In the genomic region with DNA sequence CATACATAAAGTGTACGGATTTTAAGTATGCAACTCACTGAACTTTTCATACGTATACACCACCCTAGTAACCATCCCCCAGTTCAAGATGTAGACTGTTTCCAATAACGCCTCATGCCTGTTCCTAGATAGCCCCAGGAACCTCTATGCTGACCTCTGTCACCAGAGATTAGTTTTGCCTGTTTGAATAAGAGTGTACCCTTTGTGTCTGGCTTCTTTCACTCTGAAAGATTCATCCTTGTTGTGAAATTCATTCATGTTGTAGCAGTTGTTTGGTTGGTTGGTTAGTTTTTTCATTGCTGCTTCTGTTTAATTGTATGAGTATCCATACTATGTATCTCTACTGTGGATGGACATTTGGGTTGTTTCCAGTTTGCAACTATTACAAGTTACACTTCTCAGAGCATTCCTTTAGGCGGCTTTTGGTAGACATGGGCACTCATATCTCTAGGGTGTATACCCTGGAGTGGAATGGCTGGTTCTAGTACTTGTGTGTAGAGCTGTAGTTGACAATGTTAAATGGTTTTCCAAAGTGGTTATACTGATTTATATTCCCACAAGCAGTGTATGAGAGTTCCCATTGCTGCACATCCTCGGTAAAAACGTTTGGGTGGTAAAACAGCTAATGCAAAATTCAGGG, we compare ENCODE assay signal across 8 cellular contexts. TPM values are rescaled to one million over a fixed set of nuclear protein-coding genes. Genes with fewer than 3 reads are reported as not detected.
DNase-seq lines count a peak whose midpoint lies in the region; ATAC-seq, FAIRE-seq and TF ChIP-seq lines count a peak whose summit lies in the region.

No MANE protein-coding gene starts in this region.

- H2AFZ ChIP-seq in HepG2 (ENCODE audit: low read length), result no peak overlapping the region

- peak overlapping the region; percentile 77 to 82 (median 82); a peak in 5 of 6 replicates for H3K4me3 ChIP-seq in HepG2 (replicated peaks in 1 of 3; ENCODE audit: insufficient read depth in 1 of 3, low read depth in 2 of 3, low read length in 3 of 3)
- peak overlapping the region; percentile 64 to 74 for H3K4me3 ChIP-seq in vagina

- TF ChIP-seq EP300 in HepG2 (IDR thresholded peaks at IDR 0.05; ENCODE audit: low read depth in 2 of 2, low read length in 2 of 2) (no peak), HepG2 (CRISPR knock-in tag; IDR thresholded peaks at IDR 0.05; ENCODE audit: borderline replicate concordance) (no peak)

- H3K27ac ChIP-seq in HepG2 (ENCODE audit: extremely low read length, insufficient read depth, low read length) (no peak overlapping the region), vagina (peak overlapping the region; percentile 89)

- intact Hi-C loops in Calu3 (cut with micrococcal nuclease; ENCODE audit: unreplicated experiment), result loop anchor here (10.0 kb wide), 1 partner anchor 936 kb away; no protein-coding TSS in a partner anchor
- intact Hi-C loops in activated T-helper 1 cell treated with anti-CD3 and anti-CD28 coated beads, Interleukin-12 subunit alpha, Interleukin-12 subunit beta, Interleukin-2, Interleukin-4 antibody, amounts not matched to agents 30 ng/mL and 10 ng/mL and 1 ng/mL, durations not matched to agents 14 hours and 24 hours and 36 hours (cut with micrococcal nuclease), result loop anchor here (5.0 to 10.0 kb wide), 6 partner anchors 199 to 1466 kb away; a partner anchor contains a TSS
- intact Hi-C loops in HepG2 (cut with micrococcal nuclease; ENCODE audit: unreplicated experiment), result loop anchor here (5.0 kb wide), 1 partner anchor 109 kb away; no protein-coding TSS in a partner anchor
- intact Hi-C loops in vagina (cut with DNase I), result loop anchor here (5.0 to 10.0 kb wide), 2 partner anchors 106 to 829 kb away; no protein-coding TSS in a partner anchor

- ATAC-seq in HepG2 (peak; percentile 31), HG02840 (IDR thresholded peaks at IDR 0.05; ENCODE audit: low FRiP score, unreplicated experiment) (no peak), HG03460 (IDR thresholded peaks at IDR 0.05; ENCODE audit: unreplicated experiment) (no peak)

- peak overlapping the region; percentile 77 for H3K4me3 Mint-ChIP-seq in Calu3 (ENCODE audit: low read depth, unreplicated experiment)
- H3K4me3 Mint-ChIP-seq in activated T-helper 1 cell treated with anti-CD3 and anti-CD28 coated beads, Interleukin-12 subunit alpha, Interleukin-12 subunit beta, Interleukin-2, Interleukin-4 antibody, amounts not matched to agents 30 ng/mL and 10 ng/mL and 1 ng/mL, durations not matched to agents 14 hours and 24 hours and 36 hours, result peak overlapping the region; percentile 82

- H3K9ac ChIP-seq in HepG2 (ENCODE audit: insufficient read depth, low read depth, low read length), result peak overlapping the region; percentile 80

- H3K27me3 ChIP-seq in HepG2 (ENCODE audit: control insufficient read depth in 1 of 2, insufficient read depth in 2 of 2, low read length in 2 of 2) (no peaks in the 10 kb centered on the region), vagina (no peaks in the 10 kb centered on the region)

- no peaks in the 10 kb centered on the region for H3K27me3 Mint-ChIP-seq in Calu3 (ENCODE audit: unreplicated experiment)
- H3K27me3 Mint-ChIP-seq in activated T-helper 1 cell treated with anti-CD3 and anti-CD28 coated beads, Interleukin-12 subunit alpha, Interleukin-12 subunit beta, Interleukin-2, Interleukin-4 antibody, amounts not matched to agents 30 ng/mL and 10 ng/mL and 1 ng/mL, durations not matched to agents 14 hours and 24 hours and 36 hours (ENCODE audit: insufficient read depth), result no peaks in the 10 kb centered on the region

- peaks cover 31% of the 10 kb centered on the region for H3K4me1 Mint-ChIP-seq in Calu3 (ENCODE audit: low read depth, unreplicated experiment)
- peaks cover 58% of the 10 kb centered on the region for H3K4me1 Mint-ChIP-seq in activated T-helper 1 cell treated with anti-CD3 and anti-CD28 coated beads, Interleukin-12 subunit alpha, Interleukin-12 subunit beta, Interleukin-2, Interleukin-4 antibody, amounts not matched to agents 30 ng/mL and 10 ng/mL and 1 ng/mL, durations not matched to agents 14 hours and 24 hours and 36 hours (ENCODE audit: low read depth)

- H4K20me1 ChIP-seq in HepG2 (ENCODE audit: insufficient read depth, low read length), result peaks cover 4% of the 10 kb centered on the region; the same call in 1 of the 2 replicates

- TF ChIP-seq CTCF in Calu3 (IDR thresholded peaks at IDR 0.05; ENCODE audit: unreplicated experiment) (no peak), HepG2 (CRISPR knock-in tag; IDR thresholded peaks at IDR 0.05) (no peak), vagina (IDR thresholded peaks at IDR 0.05) (no peak)

- POLR2A ChIA-PET in HepG2 (lab: Yijun Ruan, JAX), result interaction anchor here (0.9 kb wide), 1 partner anchor 934 kb away, joined by 3 read pairs; no protein-coding TSS in a partner anchor

- CTCF ChIA-PET in Calu3 (lab: Charles Lee) (interaction anchor here (0.9 to 1.7 kb wide), 5 partner anchors 234 to 975 kb away, joined by 3 to 12 read pairs (median 4); a partner anchor contains a TSS), HepG2 (lab: Yijun Ruan, JAX; ENCODE audit: low intra/inter-chr PET ratio, low total read pairs) (interaction anchor here (1.3 kb wide), 1 partner anchor 159 kb away, joined by 4 read pairs; no protein-coding TSS in a partner anchor)

- DNase-seq in Calu3 (no peak), KBM-7 (peak; percentile 38), HepG2 (ENCODE audit: low spot score) (peak; percentile 58), vagina (ENCODE audit: extremely low spot score in 2 of 2) (no peak), NCI-H2227 (lab: John Stamatoyannopoulos, UW; ENCODE audit: unreplicated experiment) (no peak)
- DNase-seq in activated T-helper 1 cell treated with anti-CD3 and anti-CD28 coated beads, Interleukin-12 subunit alpha, Interleukin-12 subunit beta, Interleukin-2, Interleukin-4 antibody, amounts not matched to agents 30 ng/mL and 10 ng/mL and 1 ng/mL, durations not matched to agents 14 hours and 24 hours and 36 hours (ENCODE audit: low spot score), result no peak

- H3K9me3 Mint-ChIP-seq in Calu3 (ENCODE audit: low read depth, unreplicated experiment), result no peaks in the 10 kb centered on the region
- H3K9me3 Mint-ChIP-seq in activated T-helper 1 cell treated with anti-CD3 and anti-CD28 coated beads, Interleukin-12 subunit alpha, Interleukin-12 subunit beta, Interleukin-2, Interleukin-4 antibody, amounts not matched to agents 30 ng/mL and 10 ng/mL and 1 ng/mL, durations not matched to agents 14 hours and 24 hours and 36 hours, result no peaks in the 10 kb centered on the region

- peak overlapping the region; percentile 75 for H3K27ac Mint-ChIP-seq in Calu3 (ENCODE audit: unreplicated experiment)
- H3K27ac Mint-ChIP-seq in activated T-helper 1 cell treated with anti-CD3 and anti-CD28 coated beads, Interleukin-12 subunit alpha, Interleukin-12 subunit beta, Interleukin-2, Interleukin-4 antibody, amounts not matched to agents 30 ng/mL and 10 ng/mL and 1 ng/mL, durations not matched to agents 14 hours and 24 hours and 36 hours, result peak overlapping the region; percentile 97

- TF ChIP-seq RAD21 in HepG2 (CRISPR knock-in tag; IDR thresholded peaks at IDR 0.05), result no peak

- H3K36me3 ChIP-seq in HepG2 (replicated peaks in 1 of 2; ENCODE audit: control insufficient read depth in 1 of 2, insufficient read depth in 2 of 2, low read length in 2 of 2) (no peaks in the 10 kb centered on the region), vagina (no peaks in the 10 kb centered on the region)

- in situ Hi-C loops in KBM-7 (cut with MboI; ENCODE audit: low pct_unique_long_range_greater_than_20kb, low sequenced_read_pairs), result loop anchor here (25.0 kb wide), 1 partner anchor 924 kb away; a partner anchor contains a TSS
- in situ Hi-C loops in HepG2 (cut with HindIII; ENCODE audit: extremely low pct_ligation_motif_present, low pct_unique_long_range_greater_than_20kb), result loop anchor here (10.0 to 25.0 kb wide), 2 partner anchors 936 to 1249 kb away; no protein-coding TSS in a partner anchor

- H3K4me1 ChIP-seq in HepG2 (ENCODE audit: insufficient read depth, low read length) (peaks cover 28% of the 10 kb centered on the region), vagina (peaks cover 38% of the 10 kb centered on the region)

- H3K4me2 ChIP-seq in HepG2 (ENCODE audit: low read depth, low read length), result peak overlapping the region; percentile 90

- BruUV-seq in Calu3 (replicated peaks; lab: Mats Ljungman, UMichigan), result TSS peak; percentile 36
- TSS peak; percentile 50 for BruUV-seq in HepG2 (replicated peaks; lab: Mats Ljungman, UMichigan)

- peaks cover 8% of the 10 kb centered on the region for H3K36me3 Mint-ChIP-seq in Calu3 (ENCODE audit: insufficient read depth, unreplicated experiment)
- H3K36me3 Mint-ChIP-seq in activated T-helper 1 cell treated with anti-CD3 and anti-CD28 coated beads, Interleukin-12 subunit alpha, Interleukin-12 subunit beta, Interleukin-2, Interleukin-4 antibody, amounts not matched to agents 30 ng/mL and 10 ng/mL and 1 ng/mL, durations not matched to agents 14 hours and 24 hours and 36 hours (ENCODE audit: low read depth), result no peaks in the 10 kb centered on the region

- WGBS in HepG2 (ENCODE audit: low lambda C conversion rate), result 36% methylated on average over 6 of the region's 6 CpGs

- FAIRE-seq in HepG2 (lab: Jason Lieb, UNC), result peak; percentile 65

- H3K9me3 ChIP-seq in HepG2 (ENCODE audit: low read length) (no peaks in the 10 kb centered on the region), vagina (no peaks in the 10 kb centered on the region)

- peaks cover 19% of the 10 kb centered on the region for H3K79me2 ChIP-seq in HepG2 (ENCODE audit: insufficient read depth, low read length)

- TF ChIP-seq POLR2A in HepG2 (IDR thresholded peaks at IDR 0.05; ENCODE audit: insufficient read depth in 1 of 2, low read depth in 2 of 2, low read length in 2 of 2) (no peak), vagina (IDR thresholded peaks at IDR 0.05) (no peak)

RNA-seq across cellular contexts. Expression of a gene that starts 1.6 kb away (rescaled TPM):
- total RNA-seq in Calu3 (2022) (24.2 and 28.1 TPM in 2 replicates), HepG2 (2016; rRNA removed; fragmentation: Illumina TruSeq; extraction: Trizol) (55.4 and 60.0 TPM in 2 replicates), vagina (72.9 TPM)
- total RNA-seq in activated T-helper 1 cell treated with anti-CD3 and anti-CD28 coated beads, Interleukin-12 subunit alpha, Interleukin-12 subunit beta, Interleukin-2, Interleukin-4 antibody, amounts not matched to agents 30 ng/mL and 10 ng/mL and 1 ng/mL, durations not matched to agents 14 hours and 24 hours and 36 hours, result 57.0 and 62.7 TPM in 2 replicates
- 91.2 and 92.3 TPM in 2 replicates for total RNA-seq in HepG2 (2016; cell fraction: cytosol; rRNA removed; fragmentation: Illumina TruSeq; extraction: Trizol; ENCODE audit: low read depth)
- 54.1 and 63.4 TPM in 2 replicates for total RNA-seq in HepG2 (2016; cell fraction: insoluble cytoplasmic fraction; rRNA removed; fragmentation: Illumina TruSeq; extraction: Trizol)
- total RNA-seq in HepG2 (2016; cell fraction: membrane; rRNA removed; fragmentation: Illumina TruSeq; extraction: Trizol), result 73.7 and 77.0 TPM in 2 replicates
- 39.0 and 45.0 TPM in 2 replicates for total RNA-seq in HepG2 (2016; cell fraction: nucleus; rRNA removed; fragmentation: Illumina TruSeq; extraction: Trizol)
- polyA plus RNA-seq in HepG2 (2011; rRNA removed), result 11.4 and 17.2 TPM in 2 replicates
- polyA plus RNA-seq in HepG2 (2011; cell fraction: cytosol; rRNA removed), result 4.6 and 7.0 TPM in 2 replicates
- polyA plus RNA-seq in HepG2 (2011; cell fraction: nucleus; rRNA removed), result 8.4 and 9.0 TPM in 2 replicates
- 18.6 and 20.3 TPM in 2 replicates for polyA plus RNA-seq in HepG2 (2012)
- polyA plus RNA-seq in HepG2 (2016; cell fraction: cytosol; fragmentation: Illumina TruSeq; extraction: Trizol; ENCODE audit: low read depth), result 48.3 and 56.0 TPM in 2 replicates
- 54.7 and 55.2 TPM in 2 replicates for polyA plus RNA-seq in HepG2 (2016; cell fraction: insoluble cytoplasmic fraction; fragmentation: Illumina TruSeq; extraction: Trizol; ENCODE audit: low read depth)
- 58.3 and 59.3 TPM in 2 replicates for polyA plus RNA-seq in HepG2 (2016; cell fraction: membrane; fragmentation: Illumina TruSeq; extraction: Trizol; ENCODE audit: low read depth)
- polyA plus RNA-seq in HepG2 (2016; cell fraction: nucleus; fragmentation: Illumina TruSeq; extraction: Trizol; ENCODE audit: insufficient read depth, low read depth), result 36.5 and 45.3 TPM in 2 replicates
- 6.6 and 14.1 TPM in 2 replicates for polyA minus RNA-seq in HepG2 (2011; rRNA and poly(A)+ RNA removed; ENCODE audit: low replicate concordance)
- polyA minus RNA-seq in HepG2 (2011; cell fraction: cytosol; rRNA and poly(A)+ RNA removed), result 7.3 and 8.9 TPM in 2 replicates
- polyA minus RNA-seq in HepG2 (2011; cell fraction: nucleus; rRNA and poly(A)+ RNA removed), result 51.9 and 53.7 TPM in 2 replicates

Comparison
In these comparisons a context has a peak if more than half of its experiments do, and no peak if none do; other contexts are left out.
1. DNase-seq: peak in KBM-7 (single experiment) and HepG2 (single experiment); none in Calu3 (single experiment), activated T-helper 1 cell treated with anti-CD3 and anti-CD28 coated beads, Interleukin-12 subunit alpha, Interleukin-12 subunit beta, Interleukin-2, Interleukin-4 antibody, amounts not matched to agents 30 ng/mL and 10 ng/mL and 1 ng/mL, durations not matched to agents 14 hours and 24 hours and 36 hours (single experiment), vagina (0 of 2) and NCI-H2227 (single experiment).